Comparison of ENCODE assay signal across 7 cellular contexts in the genomic region with DNA sequence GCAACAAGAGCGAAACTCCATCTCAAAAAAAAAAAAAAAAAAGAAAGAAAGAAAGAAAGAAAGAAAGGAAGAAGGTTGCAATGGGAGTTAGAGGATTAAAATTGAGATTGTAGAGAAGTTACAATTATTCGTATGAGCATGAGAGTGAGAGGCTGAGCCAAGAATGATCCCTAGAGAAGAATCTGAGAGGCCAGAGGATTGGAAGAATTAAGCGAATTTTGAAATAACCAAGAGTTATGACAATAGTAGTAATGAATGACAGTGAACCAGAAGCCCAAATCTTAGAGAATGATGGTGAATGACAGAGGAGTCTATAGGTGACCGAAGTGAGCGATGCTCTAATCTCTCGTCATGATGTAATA. TPM values are rescaled to one million over a fixed set of nuclear protein-coding genes. Genes with fewer than 3 reads are reported as not detected.
DNase-seq lines count a peak whose midpoint lies in the region; FAIRE-seq lines count a peak whose summit lies in the region.

No MANE protein-coding gene starts in this region.

- H3K27me3 ChIP-seq in HUES48 (ENCODE audit: control insufficient read depth, insufficient read depth, low read length) = no peaks in the 10 kb centered on the region
- H3K27me3 ChIP-seq in adipocyte (replicated peaks; ENCODE audit: control insufficient read depth, insufficient read depth, low read length) = no peaks in the 10 kb centered on the region

- no peaks in the 10 kb centered on the region for H3K9me3 Mint-ChIP-seq in immature natural killer cell

- FAIRE-seq in RCC 7860 (lab: Jason Lieb, UNC) = no peak

- H3K27ac ChIP-seq in HUES48 (ENCODE audit: low read depth, low read length) = no peak overlapping the region
- peak overlapping the region; percentile 66 for H3K27ac ChIP-seq in substantia nigra (ENCODE audit: low read depth, low read length, poor library complexity, severe bottlenecking)

- H3K9ac ChIP-seq in HUES48 (ENCODE audit: low read depth, low read length) = no peak overlapping the region
- peak overlapping the region; percentile 59 for H3K9ac ChIP-seq in adipocyte (ENCODE audit: low read length)

- peak overlapping the region; percentile 85 for H3K4me3 ChIP-seq in HUES48 (ENCODE audit: low read depth, low read length)
- H3K4me3 ChIP-seq in adipocyte (ENCODE audit: low read length) = peak overlapping the region; percentile 98

- H3K27ac Mint-ChIP-seq in immature natural killer cell = peak overlapping the region; percentile 8 to 82 (median 62)

- H3K27me3 Mint-ChIP-seq in immature natural killer cell (ENCODE audit: low read depth in 3 of 3) = peaks cover 5 to 14% (median 9%) of the 10 kb centered on the region in 3 donors

- H3K4me1 Mint-ChIP-seq in immature natural killer cell = peaks cover 27 to 32% of the 10 kb centered on the region in 2 donors

- no peaks in the 10 kb centered on the region for H3K36me3 ChIP-seq in HUES48 (ENCODE audit: control insufficient read depth, insufficient read depth, low read length)
- H3K36me3 ChIP-seq in adipocyte (ENCODE audit: control insufficient read depth, insufficient read depth, low read length, severe bottlenecking) = no peaks in the 10 kb centered on the region

- H3K4me1 ChIP-seq in HUES48 (ENCODE audit: control insufficient read depth, insufficient read depth, low read length) (peaks cover 3% of the 10 kb centered on the region; the same call in 1 of the 2 replicates), adipocyte (ENCODE audit: control insufficient read depth, insufficient read depth, low read length) (peaks cover 21% of the 10 kb centered on the region)

- H3K9me3 ChIP-seq in HUES48 (ENCODE audit: control insufficient read depth, insufficient read depth, low read length) = no peaks in the 10 kb centered on the region
- H3K9me3 ChIP-seq in adipocyte (ENCODE audit: control insufficient read depth, low read length) = no peaks in the 10 kb centered on the region

- DNase-seq in adipocyte (ENCODE audit: low read depth) (no peak), immature natural killer cell (no peak), substantia nigra (lab: John Stamatoyannopoulos, UW) (no peak), HuH-7.5 (ENCODE audit: low spot score) (no peak), RCC 7860 (ENCODE audit: low spot score) (no peak), HPDE6-E6E7 (ENCODE audit: extremely low spot score) (no peak)

- H3K36me3 Mint-ChIP-seq in immature natural killer cell = peaks cover 0 to 6% (median 0%) of the 10 kb centered on the region in 3 donors

- peak overlapping the region; percentile 71 to 82 (median 77) for H3K4me3 Mint-ChIP-seq in immature natural killer cell

RNA-seq across cellular contexts. Expression of a gene that starts 0.4 kb away (rescaled TPM):
- polyA plus RNA-seq in immature natural killer cell = 1 to 10 TPM; 1.1 to 8.9 (median 5.0) TPM

RNA-seq across cellular contexts. Expression of a gene that starts 27.7 kb away (rescaled TPM):
- 1 to 10 TPM; 2.7 to 5.9 (median 5.9) TPM for polyA plus RNA-seq in immature natural killer cell
